ENCODE assay signal across 14 cellular contexts in the genomic region with DNA sequence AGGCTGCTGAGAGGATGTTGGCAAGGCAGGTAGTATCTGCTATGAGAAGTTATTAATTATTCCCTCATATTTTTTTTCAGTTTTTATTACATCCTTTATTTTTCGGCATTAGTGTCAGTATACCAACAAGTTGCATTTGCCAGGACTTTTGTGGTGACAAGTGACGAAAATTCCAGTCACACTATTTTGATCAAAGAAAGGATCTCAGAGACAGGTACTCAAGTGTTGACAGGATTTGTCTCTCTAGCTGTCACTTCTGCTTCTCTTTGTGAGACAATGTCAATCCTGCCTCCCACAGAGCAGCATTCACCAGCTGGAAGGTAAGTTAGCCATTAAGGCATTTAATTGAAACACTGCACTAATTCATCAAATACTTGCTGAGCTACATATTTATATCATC. TPM values are rescaled to one million over a fixed set of nuclear protein-coding genes. Genes with fewer than 3 reads are reported as not detected.
"Had no signal": no experiment of that assay in that cellular context is flagged by ENCODE, and none has a peak within 500 bp of the region (broad histone marks: within the 10 kb centered on the region; RNA-seq: fewer than 3 reads in every experiment).

No MANE protein-coding gene starts in this region.

- H3K27ac Mint-ChIP-seq: dendritic cell treated with granulocyte-macrophage colony-stimulating factor and Interleukin-4, amounts not matched to agents 40 ng/mL and 50 ng/mL, for 4 days had no signal

- H3K27ac ChIP-seq: brain microvascular endothelial cell, left lung, pancreas, transverse colon had no signal

- H3K27me3 ChIP-seq: brain microvascular endothelial cell, left lung, pancreas, transverse colon had no signal

- ATAC-seq: left lung, pancreas had no signal

- H3K4me1 ChIP-seq: left lung, pancreas had no signal

- H3K4me3 Mint-ChIP-seq: dendritic cell treated with granulocyte-macrophage colony-stimulating factor and Interleukin-4, amounts not matched to agents 40 ng/mL and 50 ng/mL, for 4 days had no signal

- H3K9me3 ChIP-seq: left lung, pancreas, SK-N-SH, transverse colon had no signal

- H3K4me3 ChIP-seq: left lung, pancreas, transverse colon had no signal

- H3K36me3 ChIP-seq: brain microvascular endothelial cell, left lung, pancreas, transverse colon had no signal

- H3K9me3 Mint-ChIP-seq: dendritic cell treated with granulocyte-macrophage colony-stimulating factor and Interleukin-4, amounts not matched to agents 40 ng/mL and 50 ng/mL, for 4 days had no signal

- DNase-seq: activated effector memory CD4-positive, alpha-beta T cell treated with Interleukin-2 at 50 U/mL for 16 hours; activated T-cell treated with anti-CD3 and anti-CD28 coated beads for 4 hours; amniotic stem cell; brain microvascular endothelial cell; cerebellar nuclear complex; left lung; pancreas; SK-N-SH; stimulated activated CD4-positive, alpha-beta T cell treated with anti-CD3 and anti-CD28 coated beads, Interleukin-4, amount 100 ng/mL, for 4 hours; T-helper 2 cell; transverse colon had no signal

RNA-seq across cellular contexts. Expression of gene IFNG, which starts 18.0 kb away (rescaled TPM):
- total RNA-seq: epithelial cell of proximal tubule, transverse colon had no signal
- polyA plus RNA-seq: keratinocyte, pancreas, SK-N-SH had no signal

RNA-seq across cellular contexts. Expression of gene IL26, which starts 48.0 kb away (rescaled TPM):
- total RNA-seq: epithelial cell of proximal tubule, left lung, pancreas, transverse colon had no signal
- polyA plus RNA-seq: keratinocyte, pancreas, SK-N-SH had no signal
